ENCODE assay signal across 11 cellular contexts in genomic region chr7:102527182-102527581, GRCh38. TPM values are rescaled to one million over a fixed set of nuclear protein-coding genes. Genes with fewer than 3 reads are reported as not detected.
A peak's percentile ranks its signal among the peaks of the same experiment; 100 is the strongest.
DNase-seq lines count a peak whose midpoint lies in the region; ATAC-seq and TF ChIP-seq lines count a peak whose summit lies in the region.
"Not testable (repeated sequence)": the region's sequence is repeated elsewhere in the genome, so short reads cannot be mapped to it uniquely, and the experiment has no call there.
"Had no signal": no experiment of that assay in that cellular context is flagged by ENCODE, and none has a peak within 500 bp of the region (broad histone marks: within the 10 kb centered on the region; RNA-seq: fewer than 3 reads in every experiment).

No MANE protein-coding gene starts in this region.

- H3K4me3 Mint-ChIP-seq in osteocyte (ENCODE audit: unreplicated experiment): not testable (repeated sequence)

- not testable (repeated sequence) for H2BK15ac ChIP-seq in IMR-90 (ENCODE audit: low read depth, low read length)

- dilution Hi-C loops in IMR-90 (cut with HindIII; ENCODE audit: low sequenced_read_pairs, unreplicated experiment): not testable (repeated sequence)

- in situ Hi-C loops in IMR-90 (cut with MboI; ENCODE audit: low sequenced_read_pairs): not testable (repeated sequence)

- not testable (repeated sequence) for H3K36me3 ChIP-seq in IMR-90 (ENCODE audit: control insufficient read depth, insufficient read depth, low read length); heart right ventricle; aorta (ENCODE audit: control insufficient read depth in 1 of 2, insufficient read depth in 2 of 2, low read length in 1 of 2)

- H3K23ac ChIP-seq in IMR-90 (ENCODE audit: low read depth, low read length): not testable (repeated sequence)

- POLR2A ChIA-PET in IMR-90 (lab: Charles Lee; ENCODE audit: unreplicated experiment): not testable (repeated sequence)

- ATAC-seq in IMR-90 (ENCODE audit: low read depth): peak; percentile 4; the same call in 1 of the 2 replicates
- peak; percentile 42 for ATAC-seq in Right ventricle myocardium superior (ENCODE audit: poor library complexity)
- peak in 6 of 8 donors; percentile 3 to 47 (median 30) for ATAC-seq in heart right ventricle
- ATAC-seq in left ventricle myocardium superior: peak; percentile 40
- ATAC-seq in aorta (ENCODE audit: low FRiP score): peak; percentile 39

- not testable (repeated sequence) for H3K27ac ChIP-seq in IMR-90 (ENCODE audit: insufficient read depth, low read length); aorta (ENCODE audit: low read depth in 1 of 2, low read length in 2 of 2)
- peak overlapping the region in 1 of 10 donors; percentile 41 for H3K27ac ChIP-seq in heart right ventricle

- not testable (repeated sequence) for TF ChIP-seq RAD21 in IMR-90 (IDR thresholded peaks at IDR 0.05; ENCODE audit: low read length)

- not testable (repeated sequence) for H3K9ac ChIP-seq in IMR-90 (ENCODE audit: low read depth, low read length)

- H2BK20ac ChIP-seq in IMR-90 (ENCODE audit: low read depth, low read length): not testable (repeated sequence)

- not testable (repeated sequence) for H3K9me1 ChIP-seq in IMR-90 (ENCODE audit: insufficient read depth, low read length)

- not testable (repeated sequence) for H3K4me2 ChIP-seq in IMR-90 (ENCODE audit: low read depth, low read length)

- not testable (repeated sequence) for H2AK5ac ChIP-seq in IMR-90 (ENCODE audit: low read depth, low read length)

- not testable (repeated sequence) for H3K79me1 ChIP-seq in IMR-90 (ENCODE audit: low read depth in 1 of 2, low read length in 2 of 2)

- not testable (repeated sequence) for H3K27me3 ChIP-seq in IMR-90 (ENCODE audit: control insufficient read depth, insufficient read depth, low read length); heart right ventricle; aorta (ENCODE audit: control insufficient read depth in 1 of 2, insufficient read depth in 2 of 2, low read length in 1 of 2)

- not testable (repeated sequence) for H3K27me3 Mint-ChIP-seq in osteocyte (ENCODE audit: unreplicated experiment)

- not testable (repeated sequence) for H2BK5ac ChIP-seq in IMR-90 (ENCODE audit: low read depth, low read length, poor library complexity, severe bottlenecking)

- H3K4me1 ChIP-seq in IMR-90 (ENCODE audit: control insufficient read depth, insufficient read depth, low read length); heart right ventricle; aorta (ENCODE audit: control insufficient read depth in 1 of 2, insufficient read depth in 2 of 2, low read length in 2 of 2): not testable (repeated sequence)

- not testable (repeated sequence) for H2AFZ ChIP-seq in IMR-90 (replicated peaks; ENCODE audit: low read length, poor library complexity)

- not testable (repeated sequence) for TF ChIP-seq POLR2A in IMR-90 (IDR thresholded peaks at IDR 0.05; ENCODE audit: low read depth, low read length)

- not testable (repeated sequence) for H3K36me3 Mint-ChIP-seq in osteocyte (ENCODE audit: unreplicated experiment)

- intact Hi-C loops in IMR-90 (cut with micrococcal nuclease); Right ventricle myocardium superior (cut with DNase I); heart right ventricle (cut with DNase I); left ventricle myocardium superior (cut with micrococcal nuclease); aorta (cut with DNase I): not testable (repeated sequence)

- BruUV-seq in IMR-90 (replicated peaks; lab: Mats Ljungman, UMichigan): not testable (repeated sequence)

- TF ChIP-seq CTCF in IMR-90 (conservative IDR thresholded peaks at IDR 0.05; ENCODE audit: low read depth, low read length); heart right ventricle (IDR thresholded peaks at IDR 0.05); osteocyte (IDR thresholded peaks at IDR 0.05): not testable (repeated sequence)

- H3K18ac ChIP-seq in IMR-90 (ENCODE audit: low read depth, low read length): not testable (repeated sequence)

- H2BK120ac ChIP-seq in IMR-90 (ENCODE audit: low read depth, low read length): not testable (repeated sequence)

- not testable (repeated sequence) for H3K9me3 Mint-ChIP-seq in osteocyte (ENCODE audit: unreplicated experiment)

- H4K5ac ChIP-seq in IMR-90 (ENCODE audit: low read depth, low read length): not testable (repeated sequence)

- H4K8ac ChIP-seq in IMR-90 (ENCODE audit: low read depth in 2 of 2, low read length in 2 of 2): not testable (repeated sequence)

- not testable (repeated sequence) for H3K56ac ChIP-seq in IMR-90 (ENCODE audit: extremely low read depth, insufficient read depth, low read length)

- not testable (repeated sequence) for H3K4me1 Mint-ChIP-seq in osteocyte (ENCODE audit: unreplicated experiment)

- not testable (repeated sequence) for H4K20me1 ChIP-seq in IMR-90 (ENCODE audit: insufficient read depth, low read length)

- peak overlapping the region; percentile 34 for H3K27ac Mint-ChIP-seq in osteocyte (ENCODE audit: unreplicated experiment)

- DNase-seq in IMR-90; Right ventricle myocardium superior; heart right ventricle; left ventricle myocardium superior; osteocyte (ENCODE audit: extremely low spot score, unreplicated experiment): not testable (repeated sequence)
- DNase-seq in activated T-cell treated with anti-CD3 and anti-CD28 coated beads, Interleukin-2, amount 50 U/mL, for 48 hours: peak; percentile 8 to 9
- DNase-seq in aorta: peak in 1 of 2 donors; percentile 2

- H3K9me3 ChIP-seq in IMR-90 (ENCODE audit: control insufficient read depth, insufficient read depth, low read length); heart right ventricle; aorta (ENCODE audit: control insufficient read depth, low read length): not testable (repeated sequence)

- H3K4me3 ChIP-seq in IMR-90 (ENCODE audit: insufficient read depth, low read depth, low read length); heart right ventricle; aorta (ENCODE audit: low read length in 2 of 2): not testable (repeated sequence)

- H3K4ac ChIP-seq in IMR-90 (ENCODE audit: low read depth, low read length): not testable (repeated sequence)

- not testable (repeated sequence) for H3K14ac ChIP-seq in IMR-90 (replicated peaks; ENCODE audit: low read depth, low read length)

- not testable (repeated sequence) for H4K91ac ChIP-seq in IMR-90 (ENCODE audit: insufficient read depth, low read depth, low read length)

- H2AK9ac ChIP-seq in IMR-90 (replicated peaks; ENCODE audit: low read depth, low read length, poor library complexity): not testable (repeated sequence)

- CTCF ChIA-PET in IMR-90 (lab: Yijun Ruan, JAX): not testable (repeated sequence)

- no CpG with 5 or more reads among the region's 8 CpGs for whole genome bisulfite sequencing in IMR-90 (ENCODE audit: extremely low coverage in 2 of 2, insufficient read length in 1 of 2), 2 experiments
- 71 to 85% methylated on average over 1 of the region's 8 CpGs for WGBS in heart right ventricle, 2 donors
- 65 to 74% methylated on average over 1 of the region's 8 CpGs for WGBS in aorta, 2 donors

RNA-seq across cellular contexts. Expression of gene RASA4B, which starts 9.6 kb away (rescaled TPM):
- total RNA-seq in IMR-90 (2012; rRNA removed): 1.8 and 3.3 TPM in 2 replicates
- 7.7 and 9.3 TPM in 2 replicates for polyA plus RNA-seq in IMR-90 (2012; rRNA removed)
- 11.3 and 14.3 TPM in 2 replicates for polyA plus RNA-seq in IMR-90 (2012; cell fraction: cytosol; rRNA removed)
- 35.9 and 76.5 TPM in 2 replicates for polyA plus RNA-seq in IMR-90 (2012; cell fraction: nucleus; rRNA removed; ENCODE audit: low replicate concordance)
- total RNA-seq in Right ventricle myocardium superior: 9.3 TPM
- total RNA-seq in heart right ventricle: 10 to 100 TPM in 2 of 10 donors, 1 to 10 TPM in 8; 1.3 to 23.9 (median 4.2) TPM
- 1 to 10 TPM; 3.2 to 6.9 TPM for polyA plus RNA-seq in heart right ventricle
- 7.5 TPM for total RNA-seq in left ventricle myocardium superior
- 7.4 and 11.7 TPM in 2 replicates for total RNA-seq in osteocyte
- total RNA-seq in aorta: 10 to 100 TPM; 44.1 to 81.9 TPM
- polyA plus RNA-seq in aorta: 10 to 100 TPM; 14.4 to 50.9 TPM

RNA-seq across cellular contexts. Expression of gene UPK3BL2, which starts 16.3 kb away (rescaled TPM):
- 0.18 and 0.56 TPM in 2 replicates for total RNA-seq in IMR-90 (2012; rRNA removed)
- polyA plus RNA-seq in IMR-90 (2012; rRNA removed): 4.6 and 5.7 TPM in 2 replicates
- 0.54 and 0.77 TPM in 2 replicates for polyA plus RNA-seq in IMR-90 (2012; cell fraction: cytosol; rRNA removed)
- 53.7 and 205 TPM in 2 replicates for polyA plus RNA-seq in IMR-90 (2012; cell fraction: nucleus; rRNA removed; ENCODE audit: low replicate concordance)
- 4.4 TPM for total RNA-seq in Right ventricle myocardium superior
- total RNA-seq in heart right ventricle: 10 to 100 TPM in 1 of 10 donors, 1 to 10 TPM in 9; 1.5 to 16.7 (median 6.3) TPM
- 10 to 100 TPM in 1 of 2 donors, 1 to 10 TPM in 1; 4.6 to 13.9 TPM for polyA plus RNA-seq in heart right ventricle
- total RNA-seq in left ventricle myocardium superior: 2.9 TPM
- 7.9 and 11.0 TPM in 2 replicates for total RNA-seq in osteocyte
- total RNA-seq in aorta: 10 to 100 TPM; 19.5 to 41.7 TPM
- polyA plus RNA-seq in aorta: 10 to 100 TPM in 1 of 2 donors, 1 to 10 TPM in 1; 4.0 to 27.5 TPM

RNA-seq across cellular contexts. Expression of gene SPDYE2, which starts 23.8 kb away (rescaled TPM):
- not detected in 2 replicates for total RNA-seq in IMR-90 (2012; rRNA removed)
- polyA plus RNA-seq in IMR-90 (2012; rRNA removed): not detected in 2 replicates
- not detected in 2 replicates for polyA plus RNA-seq in IMR-90 (2012; cell fraction: cytosol; rRNA removed)
- not detected in 2 replicates for polyA plus RNA-seq in IMR-90 (2012; cell fraction: nucleus; rRNA removed; ENCODE audit: low replicate concordance)
- not detected for total RNA-seq in Right ventricle myocardium superior
- total RNA-seq in heart right ventricle: under 1 TPM in 1 of 10 donors, not detected in 9; 0.31 TPM
- under 1 TPM in 1 of 2 donors, not detected in 1; 0.51 TPM for polyA plus RNA-seq in heart right ventricle
- total RNA-seq in left ventricle myocardium superior: not detected
- total RNA-seq in osteocyte: not detected in 2 replicates
- total RNA-seq in aorta: not detected
- polyA plus RNA-seq in aorta: not detected
- total RNA-seq: Caco-2; CD8-positive, alpha-beta T cell; HFFc6 had no signal
- polyA plus RNA-seq: AG04450 had no signal

RNA-seq across cellular contexts. Expression of gene POLR2J3, which starts 45.2 kb away (rescaled TPM):
- total RNA-seq in IMR-90 (2012; rRNA removed): 13.1 and 14.2 TPM in 2 replicates
- 9.3 and 14.7 TPM in 2 replicates for polyA plus RNA-seq in IMR-90 (2012; rRNA removed)
- 6.0 and 19.9 TPM in 2 replicates for polyA plus RNA-seq in IMR-90 (2012; cell fraction: cytosol; rRNA removed)
- 112 and 241 TPM in 2 replicates for polyA plus RNA-seq in IMR-90 (2012; cell fraction: nucleus; rRNA removed; ENCODE audit: low replicate concordance)
- total RNA-seq in Right ventricle myocardium superior: 12.0 TPM
- 10 to 100 TPM in 6 of 10 donors, 1 to 10 TPM in 4; 6.7 to 19.3 (median 12.1) TPM for total RNA-seq in heart right ventricle
- polyA plus RNA-seq in heart right ventricle: 100 to 1,000 TPM in 1 of 2 donors, 10 to 100 TPM in 1; 20.7 to 102 TPM
- 11.1 TPM for total RNA-seq in left ventricle myocardium superior
- total RNA-seq in osteocyte: 24.1 and 27.1 TPM in 2 replicates
- 10 to 100 TPM; 27.5 to 69.9 TPM for total RNA-seq in aorta
- 10 to 100 TPM; 35.4 to 64.7 TPM for polyA plus RNA-seq in aorta

RNA-seq across cellular contexts. Expression of gene POLR2J, which starts 48.5 kb away (rescaled TPM):
- total RNA-seq in IMR-90 (2012; rRNA removed) (20.8 and 31.1 TPM in 2 replicates), Right ventricle myocardium superior (51.3 TPM), heart right ventricle (10 to 100 TPM; 40.1 to 74.1 (median 52.7) TPM), left ventricle myocardium superior (49.6 TPM), osteocyte (45.2 and 45.4 TPM in 2 replicates), aorta (10 to 100 TPM; 29.6 to 35.9 TPM)
- polyA plus RNA-seq in IMR-90 (2012; rRNA removed) (92.6 and 134 TPM in 2 replicates), heart right ventricle (100 to 1,000 TPM; 127 to 228 TPM), aorta (10 to 100 TPM; 90.0 to 92.9 TPM)
- polyA plus RNA-seq in IMR-90 (2012; cell fraction: cytosol; rRNA removed): 20.8 and 84.9 TPM in 2 replicates
- 34.1 and 60.3 TPM in 2 replicates for polyA plus RNA-seq in IMR-90 (2012; cell fraction: nucleus; rRNA removed; ENCODE audit: low replicate concordance)
